ENCODE assay signal across 29 cellular contexts in the genomic region with DNA sequence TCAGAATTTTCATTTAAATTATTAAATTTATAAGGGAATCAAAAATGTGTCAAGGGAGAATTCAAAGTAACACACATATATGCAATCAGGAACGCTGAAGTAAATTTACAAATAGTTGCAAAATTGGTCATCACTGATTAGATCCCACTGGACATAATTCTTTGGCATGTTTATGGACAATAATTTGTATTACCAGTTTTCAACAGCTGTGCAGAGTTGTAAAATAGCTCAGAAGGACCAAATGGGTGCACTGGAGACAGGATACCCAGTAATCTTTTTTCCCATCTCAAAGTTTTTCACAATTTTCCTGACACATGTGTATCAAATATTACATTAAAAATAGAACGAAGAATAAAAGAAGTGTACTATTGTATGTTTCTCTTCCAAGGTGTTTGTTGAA. TPM values are rescaled to one million over a fixed set of nuclear protein-coding genes. Genes with fewer than 3 reads are reported as not detected.
"Had no signal": no experiment of that assay in that cellular context is flagged by ENCODE, and none has a peak within 500 bp of the region (broad histone marks: within the 10 kb centered on the region; RNA-seq: fewer than 3 reads in every experiment).

No MANE protein-coding gene starts in this region.

- DNase-seq: IMR-90, Kasumi-1, MV-4-11, NCI-H1048, NCI-H1105, NCI-H1417 treated with DMSO at 0.1 percent for 48 hours, NCI-H146, NCI-H1694 treated with DMSO at 0.1 percent for 48 hours, NCI-H1930, NCI-H2081, NCI-H2171, NCI-H226, NCI-H446, NCI-H510A, NCI-H524 treated with DMSO at 0.1 percent for 48 hours, NCI-H69, NCI-H774, PC-9, Peyer's patch, SHP77 treated with DMSO at 0.1 percent for 48 hours had no signal

- H3K27ac ChIP-seq: KMS-11, PC-9, Peyer's patch, SJSA1, SK-N-MC had no signal

- ATAC-seq: HepG2, K562, Right ventricle myocardium inferior had no signal

- H3K9ac ChIP-seq: KMS-11 had no signal

- H3K4me3 ChIP-seq: K562, PC-9, Peyer's patch, SJSA1, SK-N-MC had no signal

- H2AFZ ChIP-seq: PC-9 had no signal

- H3K9me3 ChIP-seq: Peyer's patch, SJSA1 had no signal

- H3K27me3 ChIP-seq: Peyer's patch, SJSA1 had no signal

- H3K36me3 ChIP-seq: Peyer's patch, SJSA1 had no signal

- H3K4me2 ChIP-seq: KMS-11, PC-9 had no signal

RNA-seq across cellular contexts. Expression of a gene that starts 4.1 kb away (rescaled TPM):
- total RNA-seq: HT1080, MCF 10A, OCI-LY7, PC-9 had no signal
